7 cellular contexts compared by ENCODE assay signal in genomic region chr12:79935021-79935623, GRCh38.
A peak's percentile ranks its signal among the peaks of the same experiment; 100 is the strongest.
DNase-seq lines count a peak whose midpoint lies in the region; ATAC-seq and TF ChIP-seq lines count a peak whose summit lies in the region.

PPP1R12A (minus strand) TSS chr12:79935097; CDS start chr12:79934931, 166 bp downstream.

- ATAC-seq in GM18508 (IDR thresholded peaks at IDR 0.05; ENCODE audit: insufficient read depth, unreplicated experiment) (peak; percentile 73), HG03025 (IDR thresholded peaks at IDR 0.05; ENCODE audit: low FRiP score, unreplicated experiment) (peak; percentile 88)

- peak; percentile 97 for DNase-seq in NCI-H2081 (lab: John Stamatoyannopoulos, UW)
- peak; percentile 91 for DNase-seq in T1000 (lab: John Stamatoyannopoulos, UW)
- DNase-seq in astrocyte of the spinal cord (ENCODE audit: low read depth, low spot score), result peak; percentile 99
- DNase-seq in hippocampal formation (lab: John Stamatoyannopoulos, UW), result peak; percentile 95
- peak; percentile 86 for DNase-seq in retinal pigment epithelial cell (ENCODE audit: low read depth)

- TF ChIP-seq CTCF in astrocyte of the spinal cord (IDR thresholded peaks at IDR 0.05; ENCODE audit: low read depth, low read length) (no peak), retinal pigment epithelial cell (conservative IDR thresholded peaks at IDR 0.05; ENCODE audit: low read depth, low read length) (no peak)

- in situ Hi-C loops in astrocyte of the spinal cord (cut with HindIII; ENCODE audit: low sequenced_read_pairs), result no loop called here

- H3K4me3 ChIP-seq in astrocyte of the spinal cord (ENCODE audit: low read depth, low read length) (peak within 1 kb of the TSS; percentile 91), retinal pigment epithelial cell (ENCODE audit: low read length) (peak within 1 kb of the TSS; percentile 93)

Comparison
In these comparisons a context has a peak if more than half of its experiments do, and no peak if none do; other contexts are left out.
1. Peak in every context shown above with its lines: DNase-seq, ATAC-seq and H3K4me3 ChIP-seq.